In the genomic region with DNA sequence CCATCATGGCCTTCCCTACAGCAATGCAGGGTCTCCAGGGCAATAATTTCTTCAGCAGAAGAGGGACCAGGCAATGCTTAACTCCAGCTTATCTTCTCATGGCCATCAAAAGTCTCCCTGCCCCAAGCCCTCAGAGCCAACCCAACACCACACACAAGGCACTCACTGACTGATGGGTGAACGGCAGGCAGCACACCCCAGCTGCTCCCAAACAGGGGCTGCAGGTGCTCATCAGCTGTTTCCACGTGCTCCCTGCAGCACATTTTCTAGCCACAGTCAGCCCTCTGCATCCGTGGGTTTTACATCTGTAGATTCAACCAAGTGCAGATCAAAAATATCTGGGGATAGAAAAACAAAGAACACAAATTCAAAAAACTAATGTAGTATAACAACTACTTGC, we compare ENCODE assay signal across 37 cellular contexts. TPM values are rescaled to one million over a fixed set of nuclear protein-coding genes. Genes with fewer than 3 reads are reported as not detected.
"Had no signal": no experiment of that assay in that cellular context is flagged by ENCODE, and none has a peak within 500 bp of the region (broad histone marks: within the 10 kb centered on the region; RNA-seq: fewer than 3 reads in every experiment).

No MANE protein-coding gene starts in this region.

- H3K27me3 ChIP-seq: brain microvascular endothelial cell, MG63, Peyer's patch, SJCRH30 had no signal

- H3K4me1 ChIP-seq: Peyer's patch had no signal

- H3K4me3 Mint-ChIP-seq: activated CD8-positive, alpha-beta T cell treated with anti-CD3 and anti-CD28 coated beads for 36 hours; activated naive CD8-positive, alpha-beta T cell treated with anti-CD3 and anti-CD28 coated beads for 36 hours; activated T-cell treated with anti-CD3 and anti-CD28 coated beads, Interleukin-2, amount 50 U/mL, for 72 hours; activated T-helper 17 cell treated with anti-CD3 and anti-CD28 coated beads, Interleukin-2, amount 50 U/mL, for 72 hours had no signal

- H3K27me3 Mint-ChIP-seq: activated CD8-positive, alpha-beta T cell treated with anti-CD3 and anti-CD28 coated beads for 36 hours; activated naive CD8-positive, alpha-beta T cell treated with anti-CD3 and anti-CD28 coated beads for 36 hours had no signal

- H3K27ac ChIP-seq: brain microvascular endothelial cell, Peyer's patch, RWPE1, SJCRH30, SK-N-MC, WERI-Rb-1 had no signal

- ATAC-seq: activated CD8-positive, alpha-beta T cell treated with anti-CD3 and anti-CD28 coated beads for 36 hours; activated T-cell treated with anti-CD3 and anti-CD28 coated beads, Interleukin-2, amount 50 U/mL, for 72 hours; activated T-helper 17 cell treated with anti-CD3 and anti-CD28 coated beads, Interleukin-2, amount 50 U/mL, for 72 hours; Right ventricle myocardium inferior had no signal

- H3K36me3 ChIP-seq: brain microvascular endothelial cell, MG63, Peyer's patch, SJCRH30, WERI-Rb-1 had no signal

- H3K9me3 ChIP-seq: MG63, Peyer's patch, SJCRH30 had no signal

- DNase-seq: activated CD4-positive, alpha-beta T cell treated with anti-CD3 and anti-CD28 coated beads for 1 hour; activated CD4-positive, alpha-beta T cell treated with anti-CD3 and anti-CD28 coated beads for 48 hours; activated CD4-positive, CD25-positive, alpha-beta regulatory T cell; activated CD8-positive, alpha-beta T cell treated with anti-CD3 and anti-CD28 coated beads for 36 hours; activated effector memory CD4-positive, alpha-beta T cell treated with anti-CD3 and anti-CD28 coated beads, Interleukin-2, amount 50 U/mL, for 16 hours; activated naive CD4-positive, alpha-beta T cell; activated naive CD4-positive, alpha-beta T cell treated with anti-CD3 and anti-CD28 coated beads, Interleukin-2, amount 50 U/mL, for 16 hours; activated naive CD8-positive, alpha-beta T cell treated with anti-CD3 and anti-CD28 coated beads for 36 hours; activated T-cell treated with anti-CD3 and anti-CD28 coated beads, Interleukin-2, amount 50 U/mL, for 1 hour; activated T-cell treated with anti-CD3 and anti-CD28 coated beads, Interleukin-2, amount 50 U/mL, for 72 hours; amniotic stem cell; aorta; brain microvascular endothelial cell; central memory CD4-positive, alpha-beta T cell; Kasumi-1; MG63; MV-4-11; NCI-H1092; NCI-H1436 treated with DMSO at 0.1 percent for 48 hours; NCI-H1694 treated with DMSO at 0.1 percent for 48 hours; NCI-H2029; NCI-H345; NCI-H524 treated with DMSO at 0.1 percent for 48 hours; NK-92 treated with Interleukin-12 subunit alpha and Interleukin-12 subunit beta, amount 100 ng/mL, for 24 hours; PC-3; Peyer's patch; SJCRH30; T1000; WERI-Rb-1 had no signal

- H3K4me1 Mint-ChIP-seq: activated T-helper 17 cell treated with anti-CD3 and anti-CD28 coated beads, Interleukin-2, amount 50 U/mL, for 72 hours had no signal

- H3K9me3 Mint-ChIP-seq: activated naive CD8-positive, alpha-beta T cell treated with anti-CD3 and anti-CD28 coated beads for 36 hours; activated T-helper 17 cell treated with anti-CD3 and anti-CD28 coated beads, Interleukin-2, amount 50 U/mL, for 72 hours had no signal

- H3K27ac Mint-ChIP-seq: activated CD8-positive, alpha-beta T cell treated with anti-CD3 and anti-CD28 coated beads for 36 hours; activated naive CD8-positive, alpha-beta T cell treated with anti-CD3 and anti-CD28 coated beads for 36 hours; activated T-cell treated with anti-CD3 and anti-CD28 coated beads, Interleukin-2, amount 50 U/mL, for 72 hours; activated T-helper 17 cell treated with anti-CD3 and anti-CD28 coated beads, Interleukin-2, amount 50 U/mL, for 72 hours had no signal

- H3K4me3 ChIP-seq: MG63, Peyer's patch, SJCRH30, SK-N-MC had no signal

RNA-seq across cellular contexts. Expression of gene GABRR1, which starts 4.0 kb away (rescaled TPM):
- total RNA-seq: activated CD8-positive, alpha-beta memory T cell treated with anti-CD3 and anti-CD28 coated beads for 36 hours; activated CD8-positive, alpha-beta T cell treated with anti-CD3 and anti-CD28 coated beads for 36 hours; activated naive CD8-positive, alpha-beta T cell treated with anti-CD3 and anti-CD28 coated beads for 36 hours; activated T-cell treated with anti-CD3 and anti-CD28 coated beads, Interleukin-2, amount 50 U/mL, for 72 hours; activated T-helper 17 cell treated with anti-CD3 and anti-CD28 coated beads, Interleukin-2, amount 50 U/mL, for 72 hours; NCI-H460; PC-3; Peyer's patch; Right ventricle myocardium inferior; T-helper 1 cell treated with Interleukin-12 subunit alpha and Interleukin-12 subunit beta and Interleukin-4 antibody, amounts not matched to agents 30 ng/mL and 1 ng/mL, for 36 hours; T-helper 2 cell treated with Interferon-gamma antibody and Interleukin-4, amounts not matched to agents 100 ng/mL and 5 ng/mL, for 36 hours had no signal
